Comparison of ENCODE assay signal across 18 cellular contexts in the genomic region with DNA sequence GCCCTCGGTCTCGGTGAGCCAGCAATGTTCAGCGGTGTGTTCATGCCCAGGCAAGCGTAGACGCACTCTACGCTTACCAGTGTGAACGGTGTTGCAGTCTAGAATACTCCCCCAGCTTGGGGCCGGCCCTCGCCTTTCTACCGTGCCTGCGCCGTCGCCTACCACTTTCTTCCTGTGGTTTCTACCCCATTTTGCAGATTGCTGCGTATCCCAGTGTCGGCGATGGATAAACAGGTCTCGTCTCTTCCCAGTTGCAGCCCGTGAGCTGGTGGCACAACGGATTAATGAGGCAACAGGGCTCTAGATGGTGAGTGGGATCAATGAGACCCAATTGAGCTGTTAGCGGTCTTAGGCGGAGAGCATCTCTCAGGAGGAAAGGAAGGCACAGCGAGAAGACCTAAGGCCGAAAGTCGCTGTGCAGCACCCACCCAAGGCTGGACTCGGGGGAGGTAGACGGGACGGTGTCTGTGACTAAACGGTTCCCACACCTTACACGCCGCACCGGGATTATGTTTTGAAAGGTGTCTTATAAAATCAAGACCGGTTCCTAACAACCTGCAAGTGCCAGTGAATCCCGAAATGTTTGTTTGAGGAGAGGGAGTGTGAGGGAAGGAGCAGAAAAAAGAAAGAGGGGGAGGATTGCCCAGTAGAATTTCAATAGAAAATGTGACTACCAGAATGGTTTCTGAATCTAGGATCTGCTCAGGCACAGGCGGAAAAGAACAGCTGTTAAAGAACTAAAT. TPM values are rescaled to one million over a fixed set of nuclear protein-coding genes. Genes with fewer than 3 reads are reported as not detected.
A peak's percentile ranks its signal among the peaks of the same experiment; 100 is the strongest.
DNase-seq lines count a peak whose midpoint lies in the region; ATAC-seq and TF ChIP-seq lines count a peak whose summit lies in the region.
"Had no signal": no experiment of that assay in that cellular context is flagged by ENCODE, and none has a peak within 500 bp of the region (broad histone marks: within the 10 kb centered on the region; RNA-seq: fewer than 3 reads in every experiment).

No MANE protein-coding gene starts in this region.

- H3K27ac Mint-ChIP-seq in MCF 10A (ENCODE audit: low read depth, unreplicated experiment) (no peak overlapping the region), glutamatergic neuron (ENCODE audit: unreplicated experiment) (no peak overlapping the region)
- H3K27ac Mint-ChIP-seq in stimulated activated naive B cell treated with anti-CD40 and anti-IgM and Interleukin-4, amounts not matched to agents 10 μg/mL and 1 μg/mL and 100 μg/mL, for 72 hours: peak overlapping the region; percentile 92
- H3K27ac Mint-ChIP-seq: stimulated activated naive CD8-positive, alpha-beta T cell treated with anti-CD3 and anti-CD28 coated beads, Interleukin-15, amount 100 ng/mL, for 72 hours had no signal

- H3K27me3 Mint-ChIP-seq in MCF 10A (ENCODE audit: insufficient read depth, unreplicated experiment) (peaks cover 54% of the 10 kb centered on the region), glutamatergic neuron (ENCODE audit: unreplicated experiment) (peaks cover 38% of the 10 kb centered on the region)
- H3K27me3 Mint-ChIP-seq in stimulated activated naive B cell treated with anti-CD40 and anti-IgM and Interleukin-4, amounts not matched to agents 10 μg/mL and 1 μg/mL and 100 μg/mL, for 72 hours: peaks cover 48 to 71% of the 10 kb centered on the region in 2 donors

- no peak for ATAC-seq in stimulated activated naive B cell treated with anti-CD40 and anti-IgM and Interleukin-4, amounts not matched to agents 10 μg/mL and 1 μg/mL and 100 μg/mL, for 72 hours (replicated peaks)
- ATAC-seq in HG03521 (IDR thresholded peaks at IDR 0.05; ENCODE audit: unreplicated experiment) (no peak), omental fat pad (ENCODE audit: low FRiP score) (no peak), HG03432 (IDR thresholded peaks at IDR 0.05; ENCODE audit: unreplicated experiment) (no peak)
- ATAC-seq: gastrocnemius medialis; stimulated activated naive CD8-positive, alpha-beta T cell treated with anti-CD3 and anti-CD28 coated beads, Interleukin-15, amount 100 ng/mL, for 72 hours had no signal

- H3K4me1 ChIP-seq in mammary epithelial cell (ENCODE audit: insufficient read depth, low read length): peaks cover 23% of the 10 kb centered on the region
- peaks cover 16% of the 10 kb centered on the region for H3K4me1 ChIP-seq in KMS-11 (ENCODE audit: low read depth, poor library complexity, severe bottlenecking)

- H4K20me1 ChIP-seq in mammary epithelial cell (ENCODE audit: insufficient read depth, low read length): no peaks in the 10 kb centered on the region
- H4K20me1 ChIP-seq in KMS-11 (ENCODE audit: insufficient read depth): no peaks in the 10 kb centered on the region

- TF ChIP-seq CTCF in mammary epithelial cell (conservative IDR thresholded peaks at IDR 0.05 in 1 of 2, IDR thresholded peaks at IDR 0.05 in 1 of 2; ENCODE audit: extremely low read depth in 1 of 2, insufficient read depth in 1 of 2, low read depth in 1 of 2, low read length in 2 of 2) (no peak), MCF 10A (IDR thresholded peaks at IDR 0.05; ENCODE audit: unreplicated experiment) (no peak), KMS-11 (conservative IDR thresholded peaks at IDR 0.05; ENCODE audit: low read depth, low read length) (no peak), glutamatergic neuron (IDR thresholded peaks at IDR 0.05; ENCODE audit: partially characterized antibody, unreplicated experiment) (no peak), omental fat pad (IDR thresholded peaks at IDR 0.05) (no peak)

- dilution Hi-C loops in mammary epithelial cell (cut with HindIII; ENCODE audit: low sequenced_read_pairs): no loop called here

- POLR2A ChIA-PET in MCF 10A (lab: Yijun Ruan, JAX): no interaction called here

- H3K27ac ChIP-seq in mammary epithelial cell (ENCODE audit: insufficient read depth, low read depth, low read length) (no peak overlapping the region), KMS-11 (no peak overlapping the region)
- H3K27ac ChIP-seq: adrenal gland, BLaER1, gastrocnemius medialis, ovary, SJSA1 had no signal

- H3K36me3 Mint-ChIP-seq in MCF 10A (ENCODE audit: insufficient read depth, unreplicated experiment): no peaks in the 10 kb centered on the region
- no peaks in the 10 kb centered on the region for H3K36me3 Mint-ChIP-seq in glutamatergic neuron (ENCODE audit: unreplicated experiment)
- H3K36me3 Mint-ChIP-seq in stimulated activated naive B cell treated with anti-CD40 and anti-IgM and Interleukin-4, amounts not matched to agents 10 μg/mL and 1 μg/mL and 100 μg/mL, for 72 hours: peaks cover 14 to 23% of the 10 kb centered on the region in 2 donors

- no peaks in the 10 kb centered on the region for H3K79me2 ChIP-seq in mammary epithelial cell (ENCODE audit: insufficient read depth, low read length)
- no peaks in the 10 kb centered on the region for H3K79me2 ChIP-seq in KMS-11 (ENCODE audit: insufficient read depth, low read depth)

- no TSS peak for BruUV-seq in mammary epithelial cell (replicated peaks; lab: Mats Ljungman, UMichigan)
- BruUV-seq in MCF 10A (replicated peaks; lab: Mats Ljungman, UMichigan): no TSS peak

- no peak overlapping the region for H3K4me3 Mint-ChIP-seq in MCF 10A (ENCODE audit: unreplicated experiment)
- peak overlapping the region; percentile 39 for H3K4me3 Mint-ChIP-seq in glutamatergic neuron (ENCODE audit: unreplicated experiment)
- H3K4me3 Mint-ChIP-seq in stimulated activated naive B cell treated with anti-CD40 and anti-IgM and Interleukin-4, amounts not matched to agents 10 μg/mL and 1 μg/mL and 100 μg/mL, for 72 hours: peak overlapping the region in 1 of 2 donors; percentile 44

- H3K9ac ChIP-seq in mammary epithelial cell (ENCODE audit: insufficient read depth, low read length) (no peak overlapping the region), KMS-11 (no peak overlapping the region)
- H3K9ac ChIP-seq: BLaER1 had no signal

- CTCF ChIA-PET in mammary epithelial cell (lab: Charles Lee; ENCODE audit: low non-redundant PET) (no interaction called here), MCF 10A (lab: Yijun Ruan, JAX) (no interaction called here)

- H3K9me3 ChIP-seq in mammary epithelial cell (replicated peaks; ENCODE audit: insufficient read depth, low read length): no peaks in the 10 kb centered on the region
- H3K9me3 ChIP-seq: adrenal gland, gastrocnemius medialis, SJSA1 had no signal

- H3K27me3 ChIP-seq in mammary epithelial cell (ENCODE audit: insufficient read depth, low read length) (peaks cover 74% of the 10 kb centered on the region), KMS-11 (ENCODE audit: insufficient read depth, low read depth) (no peaks in the 10 kb centered on the region)

- H2AFZ ChIP-seq in mammary epithelial cell (ENCODE audit: low read depth, low read length): peak overlapping the region; percentile 9
- H2AFZ ChIP-seq in KMS-11 (ENCODE audit: low read depth): no peak overlapping the region

- intact Hi-C loops in mammary epithelial cell (cut with micrococcal nuclease) (no loop called here), MCF 10A (cut with micrococcal nuclease) (no loop called here)

- in situ Hi-C loops in mammary epithelial cell (cut with MboI; ENCODE audit: low sequenced_read_pairs in 2 of 2): no loop called here

- H3K4me2 ChIP-seq in mammary epithelial cell (ENCODE audit: insufficient read depth, low read depth, low read length) (peak overlapping the region; percentile 42), KMS-11 (peak overlapping the region; percentile 84; the same call in 1 of the 2 replicates)
- H3K4me2 ChIP-seq: BLaER1, smooth muscle cell had no signal

- 22% methylated on average over 32 of the region's 34 CpGs for WGBS in mammary epithelial cell (ENCODE audit: low coverage, missing lambda C conversion rate)

- peak overlapping the region in 1 of 3 experiments; percentile 2 for H3K4me3 ChIP-seq in mammary epithelial cell (replicated peaks in 1 of 3; ENCODE audit: insufficient read depth in 1 of 3, low read depth in 2 of 3, low read length in 3 of 3)
- no peak overlapping the region for H3K4me3 ChIP-seq in KMS-11 (IDR thresholded peaks at IDR 0.05; ENCODE audit: insufficient read depth, low read depth, low read length)
- H3K4me3 ChIP-seq: adrenal gland, BLaER1, gastrocnemius medialis, ovary, SJSA1, smooth muscle cell had no signal

- H3K4me1 Mint-ChIP-seq in MCF 10A (ENCODE audit: insufficient read depth, unreplicated experiment) (no peaks in the 10 kb centered on the region), glutamatergic neuron (ENCODE audit: low read depth, unreplicated experiment) (peaks cover 15% of the 10 kb centered on the region)
- peaks cover 26 to 50% of the 10 kb centered on the region in 2 donors for H3K4me1 Mint-ChIP-seq in stimulated activated naive B cell treated with anti-CD40 and anti-IgM and Interleukin-4, amounts not matched to agents 10 μg/mL and 1 μg/mL and 100 μg/mL, for 72 hours

- no peaks in the 10 kb centered on the region for H3K36me3 ChIP-seq in mammary epithelial cell (ENCODE audit: insufficient read depth, low read length)
- H3K36me3 ChIP-seq in KMS-11 (ENCODE audit: insufficient read depth): no peaks in the 10 kb centered on the region
- H3K36me3 ChIP-seq: adrenal gland, BLaER1, gastrocnemius medialis, ovary, SJSA1 had no signal

- no peaks in the 10 kb centered on the region for H3K9me3 Mint-ChIP-seq in MCF 10A (ENCODE audit: unreplicated experiment)
- H3K9me3 Mint-ChIP-seq in glutamatergic neuron (ENCODE audit: unreplicated experiment): peaks cover 26% of the 10 kb centered on the region
- peaks cover 12 to 13% of the 10 kb centered on the region in 2 donors for H3K9me3 Mint-ChIP-seq in stimulated activated naive B cell treated with anti-CD40 and anti-IgM and Interleukin-4, amounts not matched to agents 10 μg/mL and 1 μg/mL and 100 μg/mL, for 72 hours

- no peak for DNase-seq in mammary epithelial cell
- no peak for DNase-seq in MCF 10A (ENCODE audit: unreplicated experiment)
- DNase-seq in glutamatergic neuron: peak; percentile 35
- DNase-seq in stimulated activated naive B cell treated with anti-CD40 and anti-IgM and Interleukin-4, amounts not matched to agents 10 μg/mL and 1 μg/mL and 100 μg/mL, for 72 hours: no peak
- DNase-seq in omental fat pad (ENCODE audit: low spot score): no peak
- DNase-seq: adrenal gland; gastrocnemius medialis; KG1; mesenchymal stem cell; NCI-H1436 treated with DMSO at 0.1 percent for 48 hours; ovary; stimulated activated naive CD8-positive, alpha-beta T cell treated with anti-CD3 and anti-CD28 coated beads, Interleukin-15, amount 100 ng/mL, for 72 hours had no signal

RNA-seq across cellular contexts. Expression of gene OTP, which starts 5.8 kb away (rescaled TPM):
- total RNA-seq in mammary epithelial cell (under 1 TPM in 1 of 2 donors, not detected in 1; 0.14 TPM), MCF 10A (2022) (not detected in 2 replicates), glutamatergic neuron (ENCODE audit: unreplicated experiment) (0.17 TPM), omental fat pad (not detected)
- not detected for polyA plus RNA-seq in mammary epithelial cell
- not detected for polyA minus RNA-seq in mammary epithelial cell
- total RNA-seq: gastrocnemius medialis, ovary, SJSA1, smooth muscle cell had no signal
- polyA plus RNA-seq: adrenal gland, ovary, smooth muscle cell had no signal
